Comparison of ENCODE assay signal across 17 cellular contexts in the genomic region with DNA sequence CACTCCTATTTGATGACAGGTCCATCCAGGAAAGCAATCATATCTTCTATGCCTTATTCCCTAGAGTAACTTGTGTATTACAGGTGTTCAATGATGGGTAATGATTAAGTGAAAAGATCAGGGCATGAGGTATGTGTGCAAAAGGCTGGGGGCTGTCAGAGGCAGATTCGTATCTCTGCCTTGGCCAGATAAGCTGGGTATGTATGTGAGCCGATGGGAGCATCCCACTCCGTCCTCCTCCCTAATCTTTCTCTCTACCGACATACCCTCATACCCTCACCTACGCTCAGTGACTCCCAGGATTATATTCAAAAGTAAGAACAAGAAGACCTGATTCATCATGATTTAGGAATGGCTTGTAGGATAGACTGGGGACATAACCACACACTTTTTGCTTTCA.
DNase-seq lines count a peak whose midpoint lies in the region; TF ChIP-seq lines count a peak whose summit lies in the region.
"Had no signal": no experiment of that assay in that cellular context is flagged by ENCODE, and none has a peak within 500 bp of the region (broad histone marks: within the 10 kb centered on the region; RNA-seq: fewer than 3 reads in every experiment).

No MANE protein-coding gene starts in this region.

- H3K4me3 Mint-ChIP-seq in chondrocyte (ENCODE audit: unreplicated experiment) = no peak overlapping the region
- H3K4me3 Mint-ChIP-seq: B cell; CD4-positive, alpha-beta T cell; CD8-positive, alpha-beta T cell had no signal

- H3K36me3 ChIP-seq in OCI-LY1 (ENCODE audit: insufficient read depth, low read length) (no peaks in the 10 kb centered on the region), parathyroid adenoma (ENCODE audit: control insufficient read depth, insufficient read depth, low read length) (no peaks in the 10 kb centered on the region)
- H3K36me3 ChIP-seq: BLaER1 treated with 17β-estradiol and CSF1 and Interleukin-3, amounts not matched to agents 10 nM and 100 nM had no signal

- peak overlapping the region; percentile 43; the same call in 1 of the 2 replicates for H3K4me2 ChIP-seq in OCI-LY1 (ENCODE audit: low read length)
- H3K4me2 ChIP-seq in parathyroid adenoma (ENCODE audit: low read length) = no peak overlapping the region
- H3K4me2 ChIP-seq: A549; BLaER1 treated with 17β-estradiol and CSF1 and Interleukin-3, amounts not matched to agents 10 nM and 100 nM had no signal

- peaks cover 14% of the 10 kb centered on the region for H3K4me1 Mint-ChIP-seq in chondrocyte (ENCODE audit: low read depth)

- H3K27me3 ChIP-seq in OCI-LY1 (ENCODE audit: insufficient read depth, low read length) = no peaks in the 10 kb centered on the region
- H3K27me3 ChIP-seq in parathyroid adenoma (ENCODE audit: control insufficient read depth, insufficient read depth, low read length) = no peaks in the 10 kb centered on the region
- H3K27me3 ChIP-seq: BLaER1 treated with 17β-estradiol and CSF1 and Interleukin-3, amounts not matched to agents 10 nM and 100 nM had no signal

- peaks cover 5% of the 10 kb centered on the region for H3K27me3 Mint-ChIP-seq in chondrocyte (ENCODE audit: low read depth)
- H3K27me3 Mint-ChIP-seq: CD4-positive, alpha-beta T cell had no signal

- H3K4me1 ChIP-seq in OCI-LY1 (ENCODE audit: insufficient read depth, low read length, severe bottlenecking) = peaks cover 42% of the 10 kb centered on the region
- peaks cover 11% of the 10 kb centered on the region for H3K4me1 ChIP-seq in parathyroid adenoma
- H3K4me1 ChIP-seq: A549 had no signal

- H3K9ac ChIP-seq in OCI-LY1 (ENCODE audit: low read length) (no peak overlapping the region), parathyroid adenoma (no peak overlapping the region)
- H3K9ac ChIP-seq: BLaER1 treated with 17β-estradiol and CSF1 and Interleukin-3, amounts not matched to agents 10 nM and 100 nM had no signal

- peak; percentile 37 for DNase-seq in putamen (ENCODE audit: low spot score)
- no peak for DNase-seq in NCI-H69 (lab: John Stamatoyannopoulos, UW)
- DNase-seq in chondrocyte (ENCODE audit: low spot score) = no peak
- DNase-seq: AML-193; Caco-2; Calu3; CD4-positive, alpha-beta T cell; CD8-positive, alpha-beta T cell; DMS79 treated with DMSO at 0.1 percent for 48 hours; GF-D8 had no signal

- H4K20me1 ChIP-seq in OCI-LY1 (ENCODE audit: insufficient read depth, low read length) = no peaks in the 10 kb centered on the region

- no peak overlapping the region for H3K27ac ChIP-seq in OCI-LY1 (ENCODE audit: low read depth, low read length, poor library complexity, severe bottlenecking)
- peak overlapping the region; percentile 5 for H3K27ac ChIP-seq in parathyroid adenoma
- H3K27ac ChIP-seq: 22Rv1; A549; BLaER1 treated with 17β-estradiol and CSF1 and Interleukin-3, amounts not matched to agents 10 nM and 100 nM; C4-2B had no signal

- H3K9me3 ChIP-seq in OCI-LY1 (ENCODE audit: low read length) = no peaks in the 10 kb centered on the region
- H3K9me3 ChIP-seq in parathyroid adenoma (ENCODE audit: control insufficient read depth, low read length) = no peaks in the 10 kb centered on the region
- H3K9me3 ChIP-seq: A549; BLaER1 treated with 17β-estradiol and CSF1 and Interleukin-3, amounts not matched to agents 10 nM and 100 nM; Caco-2 had no signal

- H3K36me3 Mint-ChIP-seq in chondrocyte (ENCODE audit: low read depth) = no peaks in the 10 kb centered on the region
- H3K36me3 Mint-ChIP-seq: CD8-positive, alpha-beta T cell had no signal

- no peaks in the 10 kb centered on the region for H3K9me2 ChIP-seq in OCI-LY1 (ENCODE audit: low read depth, low read length)

- no peaks in the 10 kb centered on the region for H3K9me3 Mint-ChIP-seq in chondrocyte (ENCODE audit: low read depth)
- H3K9me3 Mint-ChIP-seq: CD4-positive, alpha-beta T cell; CD8-positive, alpha-beta T cell had no signal

- TF ChIP-seq CTCF in OCI-LY1 (IDR thresholded peaks at IDR 0.05; ENCODE audit: low read length) (no peak), parathyroid adenoma (IDR thresholded peaks at IDR 0.05) (no peak), chondrocyte (IDR thresholded peaks at IDR 0.05) (no peak)

- H3K79me2 ChIP-seq in OCI-LY1 (ENCODE audit: insufficient read depth, low read length) (no peaks in the 10 kb centered on the region), parathyroid adenoma (peaks cover 8% of the 10 kb centered on the region)

- no peak overlapping the region for H3K4me3 ChIP-seq in OCI-LY1 (ENCODE audit: low read depth, low read length, poor library complexity, severe bottlenecking)
- no peak overlapping the region for H3K4me3 ChIP-seq in parathyroid adenoma (ENCODE audit: low read depth, low read length)
- H3K4me3 ChIP-seq: A549; BLaER1 treated with 17β-estradiol and CSF1 and Interleukin-3, amounts not matched to agents 10 nM and 100 nM had no signal

- no peak overlapping the region for H2AFZ ChIP-seq in OCI-LY1 (ENCODE audit: low read length)
- no peak overlapping the region for H2AFZ ChIP-seq in parathyroid adenoma

- H3F3A ChIP-seq in OCI-LY1 (ENCODE audit: insufficient read depth, low read length) = no peaks in the 10 kb centered on the region

- no peak overlapping the region for H3K27ac Mint-ChIP-seq in chondrocyte (ENCODE audit: unreplicated experiment)
- H3K27ac Mint-ChIP-seq: B cell; CD4-positive, alpha-beta T cell; CD8-positive, alpha-beta T cell had no signal
